8 cellular contexts compared by ENCODE assay signal in the genomic region with DNA sequence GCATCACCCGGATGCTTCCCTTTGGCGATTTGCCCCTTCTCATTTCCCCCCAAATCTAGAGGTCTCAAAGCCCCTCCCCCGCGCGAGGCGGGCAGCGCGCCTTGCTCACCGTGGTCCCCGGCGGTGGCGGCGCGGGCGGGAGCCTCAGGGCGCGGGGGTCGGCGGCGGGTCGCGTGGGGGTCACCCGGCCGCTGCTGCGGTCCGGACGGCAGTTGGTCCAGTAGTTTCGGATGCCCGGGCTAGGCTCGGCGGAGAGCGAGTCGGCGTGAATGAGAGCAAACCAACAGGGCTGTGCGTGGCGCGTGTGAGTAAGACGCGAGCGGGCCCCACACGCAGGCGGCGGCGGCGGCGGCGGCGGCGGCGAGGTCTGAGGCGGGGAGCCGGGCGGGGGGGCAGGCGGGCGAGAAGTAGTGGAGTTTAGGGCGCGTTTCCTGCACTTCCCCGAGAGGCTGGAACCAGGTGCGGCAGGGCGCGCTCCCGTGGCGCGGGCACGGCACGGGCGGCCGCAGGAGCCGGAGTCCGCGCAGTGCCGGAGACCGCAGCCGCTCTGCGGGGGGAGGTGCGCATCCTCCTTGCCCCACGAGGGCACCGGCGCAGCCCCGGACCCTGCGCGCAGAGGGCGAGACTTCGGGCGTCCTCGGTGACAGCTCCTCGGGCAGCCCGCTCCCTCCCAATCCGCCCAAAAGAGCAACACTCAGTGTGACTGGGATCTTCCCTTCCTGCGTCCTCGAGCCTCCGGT. TPM values are rescaled to one million over a fixed set of nuclear protein-coding genes. Genes with fewer than 3 reads are reported as not detected.
A peak's percentile ranks its signal among the peaks of the same experiment; 100 is the strongest.
DNase-seq lines count a peak whose midpoint lies in the region; ATAC-seq lines count a peak whose summit lies in the region.

No MANE protein-coding gene starts in this region.

- POLR2A ChIA-PET in activated naive CD8-positive, alpha-beta T cell treated with anti-CD3 and anti-CD28 coated beads, Interleukin-2, amount 10 ng/mL, durations not matched to agents 7 days and 5 days (lab: Charles Lee), result no interaction called here

- no peaks in the 10 kb centered on the region for H3K9me3 ChIP-seq in iPS-18c (ENCODE audit: control insufficient read depth, insufficient read depth, low read length)

- H3K27me3 Mint-ChIP-seq in stimulated activated naive CD8-positive, alpha-beta T cell treated with anti-CD3 and anti-CD28 coated beads, Interleukin-15, amount 100 ng/mL, for 72 hours, result peaks cover 39% of the 10 kb centered on the region
- H3K27me3 Mint-ChIP-seq in activated naive CD8-positive, alpha-beta T cell treated with anti-CD3 and anti-CD28 coated beads, Interleukin-2, amount 10 ng/mL, durations not matched to agents 7 days and 5 days, result peaks cover 38% of the 10 kb centered on the region
- peaks cover 30% of the 10 kb centered on the region for H3K27me3 Mint-ChIP-seq in activated T-helper 1 cell treated with anti-CD3 and anti-CD28 coated beads, Interleukin-12 subunit alpha, Interleukin-12 subunit beta, Interleukin-2, Interleukin-4 antibody, amounts not matched to agents 30 ng/mL and 10 ng/mL and 1 ng/mL, durations not matched to agents 14 hours and 24 hours and 36 hours (ENCODE audit: insufficient read depth)

- H3K4me1 Mint-ChIP-seq in stimulated activated naive CD8-positive, alpha-beta T cell treated with anti-CD3 and anti-CD28 coated beads, Interleukin-15, amount 100 ng/mL, for 72 hours, result peaks cover 6% of the 10 kb centered on the region
- H3K4me1 Mint-ChIP-seq in activated naive CD8-positive, alpha-beta T cell treated with anti-CD3 and anti-CD28 coated beads, Interleukin-2, amount 10 ng/mL, durations not matched to agents 7 days and 5 days, result peaks cover 6% of the 10 kb centered on the region
- no peaks in the 10 kb centered on the region for H3K4me1 Mint-ChIP-seq in activated T-helper 1 cell treated with anti-CD3 and anti-CD28 coated beads, Interleukin-12 subunit alpha, Interleukin-12 subunit beta, Interleukin-2, Interleukin-4 antibody, amounts not matched to agents 30 ng/mL and 10 ng/mL and 1 ng/mL, durations not matched to agents 14 hours and 24 hours and 36 hours (ENCODE audit: low read depth)

- peaks cover 1% of the 10 kb centered on the region for H3K36me3 Mint-ChIP-seq in activated naive CD8-positive, alpha-beta T cell treated with anti-CD3 and anti-CD28 coated beads, Interleukin-2, amount 10 ng/mL, durations not matched to agents 7 days and 5 days
- peaks cover 1% of the 10 kb centered on the region for H3K36me3 Mint-ChIP-seq in activated T-helper 1 cell treated with anti-CD3 and anti-CD28 coated beads, Interleukin-12 subunit alpha, Interleukin-12 subunit beta, Interleukin-2, Interleukin-4 antibody, amounts not matched to agents 30 ng/mL and 10 ng/mL and 1 ng/mL, durations not matched to agents 14 hours and 24 hours and 36 hours (ENCODE audit: low read depth)

- no peak overlapping the region for H3K4me3 Mint-ChIP-seq in stimulated activated naive CD8-positive, alpha-beta T cell treated with anti-CD3 and anti-CD28 coated beads, Interleukin-15, amount 100 ng/mL, for 72 hours
- H3K4me3 Mint-ChIP-seq in activated naive CD8-positive, alpha-beta T cell treated with anti-CD3 and anti-CD28 coated beads, Interleukin-2, amount 10 ng/mL, durations not matched to agents 7 days and 5 days, result peak overlapping the region; percentile 22
- no peak overlapping the region for H3K4me3 Mint-ChIP-seq in activated T-helper 1 cell treated with anti-CD3 and anti-CD28 coated beads, Interleukin-12 subunit alpha, Interleukin-12 subunit beta, Interleukin-2, Interleukin-4 antibody, amounts not matched to agents 30 ng/mL and 10 ng/mL and 1 ng/mL, durations not matched to agents 14 hours and 24 hours and 36 hours

- peak; percentile 48 for ATAC-seq in stimulated activated naive CD8-positive, alpha-beta T cell treated with anti-CD3 and anti-CD28 coated beads, Interleukin-15, amount 100 ng/mL, for 72 hours
- ATAC-seq in stimulated activated naive CD8-positive, alpha-beta T cell treated with anti-CD3 and anti-CD28 coated beads, Interleukin-15, Interleukin-2, amounts not matched to agents 100 U/mL and 50 U/mL, for 24 hours, result no peak
- ATAC-seq in activated naive CD8-positive, alpha-beta T cell treated with anti-CD3 and anti-CD28 coated beads, Interleukin-2, amount 10 ng/mL, durations not matched to agents 7 days and 5 days (ENCODE audit: low read depth), result peak; percentile 36
- no peak for ATAC-seq in HG03039 (IDR thresholded peaks at IDR 0.05; ENCODE audit: unreplicated experiment)

- no peaks in the 10 kb centered on the region for H3K9me3 Mint-ChIP-seq in stimulated activated naive CD8-positive, alpha-beta T cell treated with anti-CD3 and anti-CD28 coated beads, Interleukin-15, amount 100 ng/mL, for 72 hours
- H3K9me3 Mint-ChIP-seq in activated naive CD8-positive, alpha-beta T cell treated with anti-CD3 and anti-CD28 coated beads, Interleukin-2, amount 10 ng/mL, durations not matched to agents 7 days and 5 days, result no peaks in the 10 kb centered on the region
- no peaks in the 10 kb centered on the region for H3K9me3 Mint-ChIP-seq in activated T-helper 1 cell treated with anti-CD3 and anti-CD28 coated beads, Interleukin-12 subunit alpha, Interleukin-12 subunit beta, Interleukin-2, Interleukin-4 antibody, amounts not matched to agents 30 ng/mL and 10 ng/mL and 1 ng/mL, durations not matched to agents 14 hours and 24 hours and 36 hours

- intact Hi-C loops in activated T-helper 1 cell treated with anti-CD3 and anti-CD28 coated beads, Interleukin-12 subunit alpha, Interleukin-12 subunit beta, Interleukin-2, Interleukin-4 antibody, amounts not matched to agents 30 ng/mL and 10 ng/mL and 1 ng/mL, durations not matched to agents 14 hours and 24 hours and 36 hours (cut with micrococcal nuclease), result no loop called here

- DNase-seq in stimulated activated naive CD8-positive, alpha-beta T cell treated with anti-CD3 and anti-CD28 coated beads, Interleukin-15, amount 100 ng/mL, for 72 hours, result no peak
- DNase-seq in stimulated activated naive CD8-positive, alpha-beta T cell treated with anti-CD3 and anti-CD28 coated beads, Interleukin-15, Interleukin-2, amounts not matched to agents 100 U/mL and 50 U/mL, for 24 hours, result no peak
- peak; percentile 36 for DNase-seq in activated naive CD8-positive, alpha-beta T cell treated with anti-CD3 and anti-CD28 coated beads, Interleukin-2, amount 10 ng/mL, durations not matched to agents 7 days and 5 days
- DNase-seq in activated T-helper 1 cell treated with anti-CD3 and anti-CD28 coated beads, Interleukin-12 subunit alpha, Interleukin-12 subunit beta, Interleukin-2, Interleukin-4 antibody, amounts not matched to agents 30 ng/mL and 10 ng/mL and 1 ng/mL, durations not matched to agents 14 hours and 24 hours and 36 hours (ENCODE audit: low spot score), result no peak
- DNase-seq in cortex of kidney (lab: John Stamatoyannopoulos, UW), result no peak

- H3K4me3 ChIP-seq in iPS-18c (ENCODE audit: insufficient read depth, low read depth, low read length) (peak overlapping the region; percentile 82), skin epidermis (peak overlapping the region; percentile 12 to 44 (median 30))

- no peak overlapping the region for H3K27ac Mint-ChIP-seq in stimulated activated naive CD8-positive, alpha-beta T cell treated with anti-CD3 and anti-CD28 coated beads, Interleukin-15, amount 100 ng/mL, for 72 hours
- H3K27ac Mint-ChIP-seq in activated naive CD8-positive, alpha-beta T cell treated with anti-CD3 and anti-CD28 coated beads, Interleukin-2, amount 10 ng/mL, durations not matched to agents 7 days and 5 days, result no peak overlapping the region
- H3K27ac Mint-ChIP-seq in activated T-helper 1 cell treated with anti-CD3 and anti-CD28 coated beads, Interleukin-12 subunit alpha, Interleukin-12 subunit beta, Interleukin-2, Interleukin-4 antibody, amounts not matched to agents 30 ng/mL and 10 ng/mL and 1 ng/mL, durations not matched to agents 14 hours and 24 hours and 36 hours, result no peak overlapping the region

- H3K27ac ChIP-seq in skin epidermis, result no peak overlapping the region

RNA-seq across cellular contexts. Expression of a gene that starts 0.6 kb away (rescaled TPM):
- total RNA-seq in activated naive CD8-positive, alpha-beta T cell treated with anti-CD3 and anti-CD28 coated beads, Interleukin-2, amount 10 ng/mL, durations not matched to agents 7 days and 5 days, result not detected
- total RNA-seq in activated T-helper 1 cell treated with anti-CD3 and anti-CD28 coated beads, Interleukin-12 subunit alpha, Interleukin-12 subunit beta, Interleukin-2, Interleukin-4 antibody, amounts not matched to agents 30 ng/mL and 10 ng/mL and 1 ng/mL, durations not matched to agents 14 hours and 24 hours and 36 hours, result not detected in 2 replicates

Comparison
In these comparisons a context has a peak if more than half of its experiments do, and no peak if none do; other contexts are left out.
1. ATAC-seq: peak in stimulated activated naive CD8-positive, alpha-beta T cell treated with anti-CD3 and anti-CD28 coated beads, Interleukin-15, amount 100 ng/mL, for 72 hours (single experiment) and activated naive CD8-positive, alpha-beta T cell treated with anti-CD3 and anti-CD28 coated beads, Interleukin-2, amount 10 ng/mL, durations not matched to agents 7 days and 5 days (single experiment); none in stimulated activated naive CD8-positive, alpha-beta T cell treated with anti-CD3 and anti-CD28 coated beads, Interleukin-15, Interleukin-2, amounts not matched to agents 100 U/mL and 50 U/mL, for 24 hours (single experiment) and HG03039 (single experiment).